Comparison of ENCODE assay signal across 25 cellular contexts in genomic region chr11:92492372-92492771, GRCh38.
"Had no signal": no experiment of that assay in that cellular context is flagged by ENCODE, and none has a peak within 500 bp of the region (broad histone marks: within the 10 kb centered on the region; RNA-seq: fewer than 3 reads in every experiment).

No MANE protein-coding gene starts in this region.

- H3K27ac Mint-ChIP-seq: dendritic cell treated with granulocyte-macrophage colony-stimulating factor and Interleukin-4, amounts not matched to agents 40 ng/mL and 50 ng/mL, for 4 days; effector memory CD8-positive, alpha-beta T cell; endodermal cell; mesothelial cell of epicardium; naive B cell had no signal

- H3K4me3 Mint-ChIP-seq: dendritic cell treated with granulocyte-macrophage colony-stimulating factor and Interleukin-4, amounts not matched to agents 40 ng/mL and 50 ng/mL, for 4 days; effector memory CD8-positive, alpha-beta T cell; endodermal cell; mesothelial cell of epicardium; naive B cell had no signal

- H3K9me3 ChIP-seq: colonic mucosa, esophagus squamous epithelium, gastrocnemius medialis, heart right ventricle, left lung, lower lobe of right lung, mucosa of descending colon had no signal

- H3K4me1 ChIP-seq: colonic mucosa, esophagus squamous epithelium, gastrocnemius medialis, heart right ventricle, left lung, lower lobe of right lung had no signal

- H3K9me3 Mint-ChIP-seq: endodermal cell, mesothelial cell of epicardium had no signal

- ATAC-seq: effector memory CD8-positive, alpha-beta T cell; esophagus mucosa; gastrocnemius medialis; heart right ventricle; left cardiac atrium; left lung; left ventricle myocardium superior; lower lobe of right lung; mucosa of descending colon had no signal

- H3K4me1 Mint-ChIP-seq: naive B cell had no signal

- H3K36me3 Mint-ChIP-seq: mesothelial cell of epicardium, naive B cell had no signal

- H3K4me3 ChIP-seq: colonic mucosa, esophagus squamous epithelium, gastrocnemius medialis, heart right ventricle, left lung, lower lobe of right lung, mucosa of descending colon had no signal

- DNase-seq: colonic mucosa; cortex of kidney; effector CD8-positive, alpha-beta T cell; effector memory CD8-positive, alpha-beta T cell; endodermal cell; erythroblast; esophagus squamous epithelium; foreskin fibroblast; foreskin melanocyte; gastrocnemius medialis; glutamatergic neuron; head of caudate nucleus; heart right ventricle; hippocampal formation; left cardiac atrium; left lung; left ventricle myocardium superior; lower lobe of right lung; mesenchymal stem cell; mucosa of descending colon; naive B cell had no signal

- H3K27me3 Mint-ChIP-seq: dendritic cell treated with granulocyte-macrophage colony-stimulating factor and Interleukin-4, amounts not matched to agents 40 ng/mL and 50 ng/mL, for 4 days; effector memory CD8-positive, alpha-beta T cell; naive B cell had no signal

- H3K27me3 ChIP-seq: colonic mucosa, esophagus squamous epithelium, gastrocnemius medialis, left lung had no signal

- H3K27ac ChIP-seq: colonic mucosa, epithelial cell of prostate, esophagus squamous epithelium, gastrocnemius medialis, heart right ventricle, left lung, lower lobe of right lung had no signal

- H3K36me3 ChIP-seq: colonic mucosa, esophagus squamous epithelium, gastrocnemius medialis, heart right ventricle, left lung, lower lobe of right lung had no signal
